Comparison of ENCODE assay signal across 8 cellular contexts in genomic region chr1:46457178-46457577, GRCh38. TPM values are rescaled to one million over a fixed set of nuclear protein-coding genes. Genes with fewer than 3 reads are reported as not detected.
"Had no signal": no experiment of that assay in that cellular context is flagged by ENCODE, and none has a peak within 500 bp of the region (broad histone marks: within the 10 kb centered on the region; RNA-seq: fewer than 3 reads in every experiment).

No MANE protein-coding gene starts in this region.

- H3K4me3 ChIP-seq: GM12878 had no signal

- DNase-seq: GDM1, GF-D8 had no signal

- FAIRE-seq: G401.6, GM12878, GM12891, GM12892, GM18507, GM19239 had no signal

- ATAC-seq: GM12878 had no signal

RNA-seq across cellular contexts. Expression of gene DMBX1, which starts 32.5 kb away (rescaled TPM):
- total RNA-seq: GM12878 had no signal
